Comparison of ENCODE assay signal across 2 cellular contexts in the genomic region with DNA sequence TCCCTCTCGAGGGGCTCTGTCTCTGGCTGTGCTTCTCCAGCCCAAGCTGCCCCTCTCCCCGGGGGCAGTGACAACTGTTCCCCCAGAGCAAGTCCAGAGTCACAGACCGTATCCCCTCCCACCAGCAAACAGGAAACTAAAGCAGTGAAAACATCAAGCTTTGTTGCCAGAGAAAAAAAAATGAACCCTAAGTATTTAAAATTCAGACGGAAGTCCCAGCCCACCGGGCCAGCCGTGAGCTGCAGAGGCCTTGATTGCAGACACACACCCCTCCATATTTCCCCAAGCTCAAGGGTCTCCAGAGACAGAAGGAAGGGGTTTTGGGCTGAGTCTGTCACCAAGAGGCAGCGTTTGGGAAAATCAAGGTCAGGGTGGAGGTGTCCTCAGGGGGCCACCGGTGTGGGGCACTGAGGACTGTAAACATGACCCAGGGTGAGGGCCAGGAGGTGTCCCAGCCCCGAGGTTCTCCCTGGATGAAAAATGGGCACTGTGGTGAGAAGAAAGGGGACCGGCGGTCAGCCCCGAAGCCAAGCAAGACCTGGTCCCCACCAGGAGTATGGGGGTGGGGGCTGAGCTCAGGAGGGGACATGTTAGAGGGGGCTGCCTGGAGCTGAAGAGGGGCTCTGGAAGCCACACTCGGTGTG.
TF ChIP-seq lines count a peak whose summit lies in the region.

No MANE protein-coding gene starts in this region.

TF ChIP-seq in WTC11, 78 proteins besides CTCF, POLR2A, EP300 and RAD21:
- TF ChIP-seq E2F4 (CRISPR knock-in tag; IDR thresholded peaks at IDR 0.05; ENCODE audit: borderline replicate concordance, low read depth) (no peak), ZNF138 (CRISPR knock-in tag; conservative IDR thresholded peaks at IDR 0.05) (no peak), ZNF263 (CRISPR knock-in tag; IDR thresholded peaks at IDR 0.05; ENCODE audit: low read depth) (no peak), NFE2L1 (CRISPR knock-in tag; IDR thresholded peaks at IDR 0.05) (no peak)

TF ChIP-seq in GM23338, 12 proteins besides CTCF, POLR2A, EP300 and RAD21 (continued from another document):
- TF ChIP-seq REST (IDR thresholded peaks at IDR 0.05; ENCODE audit: unreplicated experiment) = no peak
- no peak for TF ChIP-seq EZH2phosphoT487 (IDR thresholded peaks at IDR 0.05; ENCODE audit: unreplicated experiment)
- TF ChIP-seq EZH2 (IDR thresholded peaks at IDR 0.05; ENCODE audit: low read depth, unreplicated experiment) = no peak
- no peak for TF ChIP-seq CREB1 (CRISPR knock-in tag; IDR thresholded peaks at IDR 0.05; ENCODE audit: low read depth)
TF ChIP-seq in GM23338: peak in this region for 0.
